In genomic region chr6:149884215-149884614, GRCh38 we compare ENCODE assay signal across 14 cellular contexts. TPM values are rescaled to one million over a fixed set of nuclear protein-coding genes. Genes with fewer than 3 reads are reported as not detected.
DNase-seq lines count a peak whose midpoint lies in the region; ATAC-seq and TF ChIP-seq lines count a peak whose summit lies in the region.
"Had no signal": no experiment of that assay in that cellular context is flagged by ENCODE, and none has a peak within 500 bp of the region (broad histone marks: within the 10 kb centered on the region; RNA-seq: fewer than 3 reads in every experiment).

No MANE protein-coding gene starts in this region.

- no peaks in the 10 kb centered on the region for H3K79me2 ChIP-seq in hepatocyte

- H3K4me2 ChIP-seq in hepatocyte, result peak overlapping the region; percentile 51

- H3K4me3 ChIP-seq in brain microvascular endothelial cell (ENCODE audit: low read depth, low read length) (no peak overlapping the region), hepatocyte (no peak overlapping the region), thoracic aorta (no peak overlapping the region)

- DNase-seq in NCI-H2029 (lab: John Stamatoyannopoulos, UW) (peak; percentile 25), NCI-H2029 treated with DMSO at 0.1 percent for 48 hours (lab: John Stamatoyannopoulos, UW) (no peak), brain microvascular endothelial cell (peak; percentile 31), hepatocyte (ENCODE audit: low spot score) (peak; percentile 57), thoracic aorta (ENCODE audit: low spot score) (no peak), hippocampal formation (lab: John Stamatoyannopoulos, UW) (no peak), NCI-H526 (lab: John Stamatoyannopoulos, UW) (no peak)
- DNase-seq: Caco-2, NCI-H526 treated with DMSO at 0.1 percent for 48 hours, occipital lobe, SIG-M5 had no signal

- H3K36me3 Mint-ChIP-seq in stimulated activated memory B cell treated with anti-CD40 and anti-IgM and Interleukin-4, amounts not matched to agents 10 μg/mL and 1 μg/mL and 100 μg/mL, for 72 hours, result no peaks in the 10 kb centered on the region
- H3K36me3 Mint-ChIP-seq: activated naive CD4-positive, alpha-beta T cell treated with anti-CD3 and anti-CD28 coated beads, Interleukin-2, amount 50 U/mL, for 72 hours had no signal

- in situ Hi-C loops in brain microvascular endothelial cell (cut with HindIII; ENCODE audit: low pct_ligation_motif_present, low sequenced_read_pairs), result no loop called here

- H3K4me1 Mint-ChIP-seq in stimulated activated memory B cell treated with anti-CD40 and anti-IgM and Interleukin-4, amounts not matched to agents 10 μg/mL and 1 μg/mL and 100 μg/mL, for 72 hours, result no peaks in the 10 kb centered on the region

- no peak overlapping the region for H3K4me3 Mint-ChIP-seq in stimulated activated memory B cell treated with anti-CD40 and anti-IgM and Interleukin-4, amounts not matched to agents 10 μg/mL and 1 μg/mL and 100 μg/mL, for 72 hours

- H3K27ac ChIP-seq in brain microvascular endothelial cell, result no peak overlapping the region
- H3K27ac ChIP-seq in hepatocyte, result no peak overlapping the region
- H3K27ac ChIP-seq in thoracic aorta, result no peak overlapping the region

- 39% methylated on average over 11 of the region's 11 CpGs for WGBS in hepatocyte (ENCODE audit: low lambda C conversion rate, missing lambda C conversion rate)

- TF ChIP-seq CTCF in brain microvascular endothelial cell (IDR thresholded peaks at IDR 0.05; ENCODE audit: low read depth, low read length, missing control alignments) (no peak), hepatocyte (IDR thresholded peaks at IDR 0.05; ENCODE audit: poor library complexity) (no peak), thoracic aorta (IDR thresholded peaks at IDR 0.05) (no peak)

- H3K9me3 ChIP-seq in hepatocyte (ENCODE audit: low read depth) (no peaks in the 10 kb centered on the region), thoracic aorta (no peaks in the 10 kb centered on the region)
- H3K9me3 ChIP-seq: Caco-2 had no signal

- H3K4me1 ChIP-seq in hepatocyte (ENCODE audit: insufficient read depth) (no peaks in the 10 kb centered on the region), thoracic aorta (ENCODE audit: control insufficient read depth in 1 of 2, low read depth in 2 of 2) (peaks cover 0 to 10% of the 10 kb centered on the region in 2 donors)
- H3K4me1 ChIP-seq: Caco-2 had no signal

- peak; percentile 34 for ATAC-seq in thoracic aorta (ENCODE audit: insufficient number of reproducible peaks, low FRiP score, low read depth)
- ATAC-seq in stimulated activated memory B cell treated with anti-CD40 and anti-IgM and Interleukin-4, amounts not matched to agents 10 μg/mL and 1 μg/mL and 100 μg/mL, for 72 hours, result no peak
- ATAC-seq: activated naive CD4-positive, alpha-beta T cell treated with anti-CD3 and anti-CD28 coated beads, Interleukin-2, amount 50 U/mL, for 72 hours had no signal

- peaks cover 63% of the 10 kb centered on the region for H3K27me3 Mint-ChIP-seq in stimulated activated memory B cell treated with anti-CD40 and anti-IgM and Interleukin-4, amounts not matched to agents 10 μg/mL and 1 μg/mL and 100 μg/mL, for 72 hours

- peaks cover 3% of the 10 kb centered on the region for H3K9me3 Mint-ChIP-seq in stimulated activated memory B cell treated with anti-CD40 and anti-IgM and Interleukin-4, amounts not matched to agents 10 μg/mL and 1 μg/mL and 100 μg/mL, for 72 hours
- H3K9me3 Mint-ChIP-seq: activated naive CD4-positive, alpha-beta T cell treated with anti-CD3 and anti-CD28 coated beads, Interleukin-2, amount 50 U/mL, for 72 hours had no signal

- H2AFZ ChIP-seq in hepatocyte, result no peak overlapping the region

- H3K9me2 ChIP-seq in hepatocyte (replicated peaks; ENCODE audit: insufficient read depth), result no peaks in the 10 kb centered on the region

- H4K20me1 ChIP-seq in hepatocyte (ENCODE audit: insufficient read depth, poor library complexity, severe bottlenecking), result no peaks in the 10 kb centered on the region

- H3K36me3 ChIP-seq in brain microvascular endothelial cell (replicated peaks) (no peaks in the 10 kb centered on the region), hepatocyte (replicated peaks; ENCODE audit: insufficient read depth, low read depth) (no peaks in the 10 kb centered on the region), thoracic aorta (no peaks in the 10 kb centered on the region)

- H3K27me3 ChIP-seq in brain microvascular endothelial cell (replicated peaks) (no peaks in the 10 kb centered on the region), hepatocyte (no peaks in the 10 kb centered on the region), thoracic aorta (replicated peaks; ENCODE audit: insufficient read depth) (no peaks in the 10 kb centered on the region)

- no peak overlapping the region for H3K27ac Mint-ChIP-seq in stimulated activated memory B cell treated with anti-CD40 and anti-IgM and Interleukin-4, amounts not matched to agents 10 μg/mL and 1 μg/mL and 100 μg/mL, for 72 hours
- H3K27ac Mint-ChIP-seq: activated naive CD4-positive, alpha-beta T cell treated with anti-CD3 and anti-CD28 coated beads, Interleukin-2, amount 50 U/mL, for 72 hours had no signal

RNA-seq across cellular contexts. Expression of gene RAET1E, which starts 13.7 kb away (rescaled TPM):
- 0.28 TPM in 1 of 2 replicates, not detected in the other for total RNA-seq in hepatocyte
- polyA plus RNA-seq in hepatocyte, result 0.44 TPM in 1 of 2 replicates, not detected in the other
- not detected for total RNA-seq in thoracic aorta
- total RNA-seq: Caco-2, lung microvascular endothelial cell, occipital lobe had no signal

RNA-seq across cellular contexts. Expression of gene LRP11, which starts 20.1 kb away (rescaled TPM):
- 33.6 and 46.8 TPM in 2 replicates for total RNA-seq in hepatocyte
- 28.1 and 35.4 TPM in 2 replicates for polyA plus RNA-seq in hepatocyte
- total RNA-seq in thoracic aorta, result 10 to 100 TPM; 22.4 to 31.8 TPM

RNA-seq across cellular contexts. Expression of gene RAET1G, which starts 38.7 kb away (rescaled TPM):
- 1.5 TPM in 1 of 2 replicates, not detected in the other for total RNA-seq in hepatocyte
- 0.31 and 4.0 TPM in 2 replicates for polyA plus RNA-seq in hepatocyte
- total RNA-seq in thoracic aorta, result not detected
- total RNA-seq: activated naive CD4-positive, alpha-beta T cell treated with anti-CD3 and anti-CD28 coated beads, Interleukin-2, amount 50 U/mL, for 72 hours; Caco-2; occipital lobe had no signal

RNA-seq across cellular contexts. Expression of gene ULBP2, which starts 57.6 kb away (rescaled TPM):
- total RNA-seq in hepatocyte (0.10 and 1.1 TPM in 2 replicates), thoracic aorta (under 1 TPM in 1 of 2 donors, not detected in 1; 0.41 TPM)
- 0.15 and 1.9 TPM in 2 replicates for polyA plus RNA-seq in hepatocyte

Comparison
In these comparisons a context has a peak if more than half of its experiments do, and no peak if none do; other contexts are left out.
1. DNase-seq: peak in NCI-H2029 (single experiment), brain microvascular endothelial cell (single experiment) and hepatocyte (single experiment); none in NCI-H2029 treated with DMSO at 0.1 percent for 48 hours (single experiment), thoracic aorta (single experiment), hippocampal formation (0 of 2) and NCI-H526 (0 of 2).